In genomic region chr6:3135668-3136297, GRCh38 we compare ENCODE assay signal across 1 cellular context.
TF ChIP-seq lines count a peak whose summit lies in the region.

No MANE protein-coding gene starts in this region.

TF ChIP-seq in HepG2, 621 proteins besides CTCF, POLR2A, EP300 and RAD21 (continues in another document):
- TF ChIP-seq GRHL1 (CRISPR knock-in tag; conservative IDR thresholded peaks at IDR 0.05): no peak
- TF ChIP-seq BHLHE40 (IDR thresholded peaks at IDR 0.05; ENCODE audit: low read length): no peak
- TF ChIP-seq DMAP1 (CRISPR knock-in tag; IDR thresholded peaks at IDR 0.05): no peak
- TF ChIP-seq ATF2 (CRISPR knock-in tag; IDR thresholded peaks at IDR 0.05): 0 out of 2 replicates have a peak, but pooled peaks have one; percentile 51
- TF ChIP-seq NCOA2 (CRISPR knock-in tag; IDR thresholded peaks at IDR 0.05): peak; percentile 90
- no peak for TF ChIP-seq SAFB2 (CRISPR knock-in tag; IDR thresholded peaks at IDR 0.05; ENCODE audit: borderline replicate concordance, low read depth)
- TF ChIP-seq NFE2L1 (CRISPR knock-in tag; IDR thresholded peaks at IDR 0.05; ENCODE audit: borderline replicate concordance): no peak
- TF ChIP-seq ZNF343 (CRISPR knock-in tag; IDR thresholded peaks at IDR 0.05): no peak
- no peak for TF ChIP-seq ZSCAN9 (CRISPR knock-in tag; IDR thresholded peaks at IDR 0.05; ENCODE audit: borderline replicate concordance)
- no peak for TF ChIP-seq CREBL2 (CRISPR knock-in tag; IDR thresholded peaks at IDR 0.05; ENCODE audit: borderline replicate concordance)
- no peak for TF ChIP-seq SNRNP70 (IDR thresholded peaks at IDR 0.05; ENCODE audit: low read depth, low read length)
- peak; percentile 55; the same call in 1 of the 2 replicates for TF ChIP-seq FOXK1 (CRISPR knock-in tag; IDR thresholded peaks at IDR 0.05; ENCODE audit: borderline replicate concordance, low read depth)
- no peak for TF ChIP-seq ZMAT5 (CRISPR knock-in tag; IDR thresholded peaks at IDR 0.05; ENCODE audit: borderline replicate concordance, low read depth)
- TF ChIP-seq RBM22 (optimal IDR thresholded peaks at IDR 0.05; ENCODE audit: low read length): no peak
- TF ChIP-seq ZNF513 (CRISPR knock-in tag; conservative IDR thresholded peaks at IDR 0.05): no peak
- TF ChIP-seq ZSCAN20 (CRISPR knock-in tag; IDR thresholded peaks at IDR 0.05; ENCODE audit: borderline replicate concordance): no peak
- no peak for TF ChIP-seq ZNF207 (IDR thresholded peaks at IDR 0.05; ENCODE audit: borderline replicate concordance)
- TF ChIP-seq ZNF3 (CRISPR knock-in tag; IDR thresholded peaks at IDR 0.05): no peak
- 0 out of 2 replicates have a peak, but pooled peaks have one; percentile 56 for TF ChIP-seq PPARG (CRISPR knock-in tag; conservative IDR thresholded peaks at IDR 0.05)
- peak; percentile 36; the same call in 1 of the 2 replicates for TF ChIP-seq ZMYM4 (CRISPR knock-in tag; IDR thresholded peaks at IDR 0.05)
- TF ChIP-seq ATAD3A (CRISPR knock-in tag; IDR thresholded peaks at IDR 0.05): no peak
- no peak for TF ChIP-seq ZNF124 (CRISPR knock-in tag; IDR thresholded peaks at IDR 0.05)
- no peak for TF ChIP-seq TRIM22 (IDR thresholded peaks at IDR 0.05)
- TF ChIP-seq RXRB (CRISPR knock-in tag; IDR thresholded peaks at IDR 0.05; ENCODE audit: borderline replicate concordance): peak; percentile 75; the same call in 1 of the 2 replicates
- no peak for TF ChIP-seq REXO4 (CRISPR knock-in tag; IDR thresholded peaks at IDR 0.05; ENCODE audit: borderline replicate concordance)
- no peak for TF ChIP-seq HDAC6 (IDR thresholded peaks at IDR 0.05; ENCODE audit: low read depth, low read length)
- TF ChIP-seq HDAC2 (CRISPR knock-in tag; IDR thresholded peaks at IDR 0.05): peak; percentile 68; the same call in 1 of the 2 replicates
- peak; percentile 50; the same call in 1 of the 2 replicates for TF ChIP-seq HDAC1 (CRISPR knock-in tag; IDR thresholded peaks at IDR 0.05)
- 0 out of 2 replicates have a peak, but pooled peaks have one; percentile 34 for TF ChIP-seq DPF2 (CRISPR knock-in tag; IDR thresholded peaks at IDR 0.05; ENCODE audit: borderline replicate concordance, low read depth)
- no peak for TF ChIP-seq ZBTB49 (CRISPR knock-in tag; IDR thresholded peaks at IDR 0.05; ENCODE audit: borderline replicate concordance)
- TF ChIP-seq PRDM15 (CRISPR knock-in tag; IDR thresholded peaks at IDR 0.05): no peak
- no peak for TF ChIP-seq ZNF770 (CRISPR knock-in tag; IDR thresholded peaks at IDR 0.05)
- TF ChIP-seq ZBTB33 (CRISPR knock-in tag; IDR thresholded peaks at IDR 0.05): peak; percentile 33; the same call in 1 of the 2 replicates
- no peak for TF ChIP-seq PBX3 (CRISPR knock-in tag; IDR thresholded peaks at IDR 0.05; ENCODE audit: borderline replicate concordance)
- TF ChIP-seq BCL6 (CRISPR knock-in tag; IDR thresholded peaks at IDR 0.05): peak; percentile 29
- TF ChIP-seq TFDP1 (CRISPR knock-in tag; IDR thresholded peaks at IDR 0.05; ENCODE audit: borderline replicate concordance): no peak
- TF ChIP-seq ZNF605 (CRISPR knock-in tag; IDR thresholded peaks at IDR 0.05): no peak
